ENCODE assay signal across 32 cellular contexts in the genomic region with DNA sequence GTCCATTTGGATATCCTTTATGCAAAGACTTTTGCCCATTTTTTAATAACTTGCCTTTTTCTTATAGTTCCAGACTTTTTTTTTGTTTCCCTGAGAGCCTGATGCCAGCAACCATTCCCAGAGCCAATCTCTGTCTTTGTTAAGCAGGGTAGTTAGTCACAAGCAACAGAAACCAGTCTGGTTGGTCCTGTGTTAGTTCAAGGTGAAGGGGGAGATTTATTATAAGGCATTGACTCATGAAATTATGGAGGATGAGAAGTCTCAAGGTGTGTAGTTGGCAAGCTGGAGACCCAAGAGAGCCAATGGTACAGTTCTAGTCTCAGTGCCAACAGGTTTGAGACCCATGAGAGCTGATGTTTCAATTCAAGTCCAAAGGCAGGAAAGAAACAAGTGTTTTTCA. TPM values are rescaled to one million over a fixed set of nuclear protein-coding genes. Genes with fewer than 3 reads are reported as not detected.
"Had no signal": no experiment of that assay in that cellular context is flagged by ENCODE, and none has a peak within 500 bp of the region (broad histone marks: within the 10 kb centered on the region; RNA-seq: fewer than 3 reads in every experiment).

No MANE protein-coding gene starts in this region.

- H3K36me3 Mint-ChIP-seq: naive thymus-derived CD4-positive, alpha-beta T cell; stimulated activated effector memory CD8-positive, alpha-beta T cell treated with anti-CD3 and anti-CD28 coated beads, Interleukin-12 subunit alpha, Interleukin-12 subunit beta, amount 100 ng/mL, for 72 hours had no signal

- H3K4me1 ChIP-seq: esophagus squamous epithelium, left lung, neural progenitor cell, parathyroid adenoma, sigmoid colon, stomach, thyroid gland had no signal

- H3K9me3 Mint-ChIP-seq: stimulated activated effector memory CD8-positive, alpha-beta T cell treated with anti-CD3 and anti-CD28 coated beads, Interleukin-12 subunit alpha, Interleukin-12 subunit beta, amount 100 ng/mL, for 72 hours had no signal

- H3K27ac Mint-ChIP-seq: naive thymus-derived CD4-positive, alpha-beta T cell; nephron; neural progenitor cell; progenitor cell of endocrine pancreas; stimulated activated effector memory CD8-positive, alpha-beta T cell treated with anti-CD3 and anti-CD28 coated beads, Interleukin-12 subunit alpha, Interleukin-12 subunit beta, amount 100 ng/mL, for 72 hours had no signal

- H3K4me1 Mint-ChIP-seq: nephron; stimulated activated effector memory CD8-positive, alpha-beta T cell treated with anti-CD3 and anti-CD28 coated beads, Interleukin-12 subunit alpha, Interleukin-12 subunit beta, amount 100 ng/mL, for 72 hours had no signal

- H3K4me2 ChIP-seq: neural progenitor cell had no signal

- H3K27me3 ChIP-seq: esophagus squamous epithelium, left lung, neural progenitor cell, sigmoid colon, stomach, thyroid gland had no signal

- H3K79me2 ChIP-seq: parathyroid adenoma had no signal

- DNase-seq: cortex of kidney; esophagus squamous epithelium; foreskin melanocyte; glutamatergic neuron; heart right ventricle; hippocampal formation; left cardiac atrium; left lung; mesendoderm; midbrain; naive thymus-derived CD4-positive, alpha-beta T cell; sigmoid colon; stimulated activated CD4-positive, alpha-beta T cell treated with anti-CD3 and anti-CD28 coated beads, Interleukin-2, amount 100 ng/mL, for 24 hours; stimulated activated CD4-positive, alpha-beta T cell treated with anti-CD3 and anti-CD28 coated beads, Interleukin-4, amount 100 ng/mL, for 24 hours; stimulated activated naive CD4-positive, alpha-beta T cell treated with Interleukin-2 at 50 U/mL for 16 hours; stomach; thyroid gland; trophoblast cell had no signal

- H3K9me3 ChIP-seq: esophagus squamous epithelium, heart right ventricle, left lung, sigmoid colon, stomach, thyroid gland had no signal

- ATAC-seq: left cardiac atrium; left lung; naive thymus-derived CD4-positive, alpha-beta T cell; stimulated activated effector memory CD8-positive, alpha-beta T cell treated with anti-CD3 and anti-CD28 coated beads, Interleukin-12 subunit alpha, Interleukin-12 subunit beta, amount 100 ng/mL, for 72 hours had no signal

- H2AFZ ChIP-seq: neural progenitor cell, parathyroid adenoma had no signal

- H3K36me3 ChIP-seq: esophagus squamous epithelium, heart right ventricle, left lung, neural progenitor cell, sigmoid colon, stomach, thyroid gland had no signal

- H3K4me3 ChIP-seq: esophagus squamous epithelium, heart right ventricle, left lung, neural progenitor cell, sigmoid colon, stomach, thyroid gland had no signal

- H3K4me3 Mint-ChIP-seq: naive thymus-derived CD4-positive, alpha-beta T cell; nephron; neural progenitor cell; stimulated activated effector memory CD8-positive, alpha-beta T cell treated with anti-CD3 and anti-CD28 coated beads, Interleukin-12 subunit alpha, Interleukin-12 subunit beta, amount 100 ng/mL, for 72 hours had no signal

- H3K9ac ChIP-seq: neural progenitor cell, parathyroid adenoma had no signal

- FAIRE-seq: islet of Langerhans had no signal

- H3K27ac ChIP-seq: esophagus squamous epithelium, left lung, neural progenitor cell, parathyroid adenoma, sigmoid colon, stomach, thyroid gland had no signal

RNA-seq across cellular contexts. Expression of a gene that starts 33.0 kb away (rescaled TPM):
- total RNA-seq: dermis microvascular lymphatic vessel endothelial cell; epithelial cell of proximal tubule; kidney epithelial cell; left lung; lung microvascular endothelial cell; mucosa of gallbladder; naive thymus-derived CD4-positive, alpha-beta T cell; osteoblast; progenitor cell of endocrine pancreas; skeletal muscle tissue; urinary bladder had no signal
- polyA plus RNA-seq: naive thymus-derived CD4-positive, alpha-beta T cell; urinary bladder had no signal
